In the genomic region with DNA sequence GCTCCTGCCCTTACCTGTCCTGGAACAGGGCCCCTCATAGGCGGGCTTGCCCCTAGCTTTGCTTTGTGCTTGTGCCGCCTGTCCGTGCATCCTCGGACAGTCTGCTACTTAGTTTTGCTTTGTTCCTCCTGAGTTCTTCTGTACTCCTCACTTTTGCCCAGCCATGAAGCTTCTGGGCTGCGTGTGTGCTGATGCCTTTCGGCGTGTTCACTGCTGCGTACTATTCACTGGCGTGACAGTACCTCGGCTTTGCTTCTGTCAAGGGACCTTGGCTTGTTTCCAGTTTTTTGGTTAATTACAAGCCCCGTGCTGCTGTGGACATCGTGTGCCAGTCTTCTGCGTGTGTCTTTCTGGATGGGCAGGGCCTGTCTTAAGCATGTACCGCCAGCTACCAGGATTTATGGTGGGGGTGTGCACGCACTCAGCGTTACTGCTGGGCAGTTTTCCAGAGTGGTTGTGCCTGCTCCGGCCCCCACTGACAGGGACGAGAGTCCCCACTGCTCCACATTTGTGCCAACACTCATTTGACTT, we compare ENCODE assay signal across 10 cellular contexts. TPM values are rescaled to one million over a fixed set of nuclear protein-coding genes. Genes with fewer than 3 reads are reported as not detected.
DNase-seq lines count a peak whose midpoint lies in the region; ATAC-seq lines count a peak whose summit lies in the region.
"Had no signal": no experiment of that assay in that cellular context is flagged by ENCODE, and none has a peak within 500 bp of the region (broad histone marks: within the 10 kb centered on the region; RNA-seq: fewer than 3 reads in every experiment).

No MANE protein-coding gene starts in this region.

- H3K9ac ChIP-seq in stomach smooth muscle (ENCODE audit: low read length in 2 of 2) = peak overlapping the region in 1 of 2 donors; percentile 47

- POLR2A ChIA-PET in T-cell (lab: Charles Lee) = interaction anchor here in 1 of 2 donors (0.5 kb wide), 1 partner anchor 9 kb away, joined by 4 read pairs; no protein-coding TSS in a partner anchor

- peak overlapping the region; percentile 26 for H3K4me3 Mint-ChIP-seq in activated CD8-positive, alpha-beta memory T cell treated with anti-CD3 and anti-CD28 coated beads, Interleukin-2, amount 10 ng/mL, durations not matched to agents 7 days and 5 days
- H3K4me3 Mint-ChIP-seq in T-cell = peak overlapping the region; percentile 24 to 93 (median 46)
- peak overlapping the region; percentile 18 to 86 (median 42) for H3K4me3 Mint-ChIP-seq in immature natural killer cell

- no peaks in the 10 kb centered on the region for H3K36me3 ChIP-seq in stomach smooth muscle (ENCODE audit: control insufficient read depth in 2 of 2, insufficient read depth in 2 of 2, low read length in 2 of 2)
- H3K36me3 ChIP-seq: SJCRH30 had no signal

- peaks cover 51% of the 10 kb centered on the region for H3K4me1 ChIP-seq in stomach smooth muscle (ENCODE audit: control insufficient read depth, insufficient read depth, low read length)

- CTCF ChIA-PET in activated CD8-positive, alpha-beta memory T cell treated with anti-CD3 and anti-CD28 coated beads, Interleukin-2, amount 10 ng/mL, durations not matched to agents 7 days and 5 days (lab: Charles Lee) = interaction anchor here (1.1 to 2.1 kb wide), 2 partner anchors 173 to 227 kb away, joined by 3 to 5 read pairs; no protein-coding TSS in a partner anchor
- CTCF ChIA-PET in T-cell (lab: Charles Lee) = no interaction called here

- no peaks in the 10 kb centered on the region for H3K36me3 Mint-ChIP-seq in activated CD8-positive, alpha-beta memory T cell treated with anti-CD3 and anti-CD28 coated beads, Interleukin-2, amount 10 ng/mL, durations not matched to agents 7 days and 5 days
- H3K36me3 Mint-ChIP-seq in T-cell = no peaks in the 10 kb centered on the region
- H3K36me3 Mint-ChIP-seq in immature natural killer cell = no peaks in the 10 kb centered on the region

- no peak for DNase-seq in activated CD8-positive, alpha-beta memory T cell treated with anti-CD3 and anti-CD28 coated beads, Interleukin-2, amount 10 ng/mL, durations not matched to agents 7 days and 5 days
- no peak for DNase-seq in activated CD8-positive, alpha-beta memory T cell treated with anti-CD3 and anti-CD28 coated beads for 24 hours
- DNase-seq in T-cell = no peak
- DNase-seq in immature natural killer cell = no peak
- DNase-seq in NCI-H1092 (lab: John Stamatoyannopoulos, UW) = no peak
- DNase-seq: NCI-H2081 treated with DMSO at 0.1 percent for 48 hours had no signal

- no peaks in the 10 kb centered on the region for H3K27me3 Mint-ChIP-seq in activated CD8-positive, alpha-beta memory T cell treated with anti-CD3 and anti-CD28 coated beads, Interleukin-2, amount 10 ng/mL, durations not matched to agents 7 days and 5 days
- H3K27me3 Mint-ChIP-seq in T-cell = no peaks in the 10 kb centered on the region
- H3K27me3 Mint-ChIP-seq in immature natural killer cell (ENCODE audit: low read depth in 3 of 3) = peaks cover 7 to 14% (median 12%) of the 10 kb centered on the region in 3 donors

- peak overlapping the region; percentile 62 for H3K27ac ChIP-seq in stomach smooth muscle (ENCODE audit: low read length)
- H3K27ac ChIP-seq: SJCRH30 had no signal

- H3K4me3 ChIP-seq in stomach smooth muscle (ENCODE audit: low read length in 2 of 2) = peak overlapping the region in 1 of 2 donors; percentile 58
- H3K4me3 ChIP-seq: SJCRH30 had no signal

- no peaks in the 10 kb centered on the region for H3K9me3 Mint-ChIP-seq in activated CD8-positive, alpha-beta memory T cell treated with anti-CD3 and anti-CD28 coated beads, Interleukin-2, amount 10 ng/mL, durations not matched to agents 7 days and 5 days (ENCODE audit: low read depth)
- no peaks in the 10 kb centered on the region for H3K9me3 Mint-ChIP-seq in T-cell
- no peaks in the 10 kb centered on the region for H3K9me3 Mint-ChIP-seq in immature natural killer cell

- H3K9me3 ChIP-seq in stomach smooth muscle (ENCODE audit: control insufficient read depth in 2 of 2, low read length in 2 of 2) = no peaks in the 10 kb centered on the region
- H3K9me3 ChIP-seq: SJCRH30 had no signal

- no peak for ATAC-seq in activated CD8-positive, alpha-beta memory T cell treated with anti-CD3 and anti-CD28 coated beads, Interleukin-2, amount 10 ng/mL, durations not matched to agents 7 days and 5 days
- ATAC-seq in T-cell (replicated peaks in 1 of 4) (no peak), GM18870 (IDR thresholded peaks at IDR 0.05; ENCODE audit: unreplicated experiment) (no peak), GM21529 (IDR thresholded peaks at IDR 0.05; ENCODE audit: unreplicated experiment) (no peak)

- H3K27me3 ChIP-seq in stomach smooth muscle (ENCODE audit: control insufficient read depth in 1 of 2, insufficient read depth in 2 of 2, low read length in 2 of 2) = no peaks in the 10 kb centered on the region
- H3K27me3 ChIP-seq: SJCRH30 had no signal

- H3K27ac Mint-ChIP-seq in activated CD8-positive, alpha-beta memory T cell treated with anti-CD3 and anti-CD28 coated beads, Interleukin-2, amount 10 ng/mL, durations not matched to agents 7 days and 5 days = peak overlapping the region; percentile 19
- H3K27ac Mint-ChIP-seq in T-cell = peak overlapping the region in 1 of 2 donors; percentile 39
- H3K27ac Mint-ChIP-seq in immature natural killer cell = peak overlapping the region in 3 of 6 donors; percentile 40 to 64 (median 45)

- H3K4me1 Mint-ChIP-seq in activated CD8-positive, alpha-beta memory T cell treated with anti-CD3 and anti-CD28 coated beads, Interleukin-2, amount 10 ng/mL, durations not matched to agents 7 days and 5 days = peaks cover 35% of the 10 kb centered on the region
- H3K4me1 Mint-ChIP-seq in T-cell (peaks cover 14 to 28% (median 20%) of the 10 kb centered on the region in 3 donors), immature natural killer cell (peaks cover 22 to 30% of the 10 kb centered on the region in 2 donors)

RNA-seq across cellular contexts. Expression of a gene that starts 2.5 kb away (rescaled TPM):
- total RNA-seq in activated CD8-positive, alpha-beta memory T cell treated with anti-CD3 and anti-CD28 coated beads, Interleukin-2, amount 10 ng/mL, durations not matched to agents 7 days and 5 days = 10 to 100 TPM; 27.8 to 40.2 TPM
- 10 to 100 TPM; 70.9 to 86.9 (median 78.0) TPM for total RNA-seq in T-cell
- polyA plus RNA-seq in immature natural killer cell = 1 to 10 TPM; 2.0 to 3.3 (median 2.7) TPM

RNA-seq across cellular contexts. Expression of a gene that starts 16.2 kb away (rescaled TPM):
- 10 to 100 TPM; 32.2 to 51.8 TPM for total RNA-seq in activated CD8-positive, alpha-beta memory T cell treated with anti-CD3 and anti-CD28 coated beads, Interleukin-2, amount 10 ng/mL, durations not matched to agents 7 days and 5 days
- total RNA-seq in T-cell = 10 to 100 TPM; 57.7 to 70.5 (median 66.5) TPM
- 10 to 100 TPM in 1 of 3 donors, 1 to 10 TPM in 2; 2.9 to 11.0 (median 8.0) TPM for polyA plus RNA-seq in immature natural killer cell
